15 cellular contexts compared by ENCODE assay signal in the genomic region with DNA sequence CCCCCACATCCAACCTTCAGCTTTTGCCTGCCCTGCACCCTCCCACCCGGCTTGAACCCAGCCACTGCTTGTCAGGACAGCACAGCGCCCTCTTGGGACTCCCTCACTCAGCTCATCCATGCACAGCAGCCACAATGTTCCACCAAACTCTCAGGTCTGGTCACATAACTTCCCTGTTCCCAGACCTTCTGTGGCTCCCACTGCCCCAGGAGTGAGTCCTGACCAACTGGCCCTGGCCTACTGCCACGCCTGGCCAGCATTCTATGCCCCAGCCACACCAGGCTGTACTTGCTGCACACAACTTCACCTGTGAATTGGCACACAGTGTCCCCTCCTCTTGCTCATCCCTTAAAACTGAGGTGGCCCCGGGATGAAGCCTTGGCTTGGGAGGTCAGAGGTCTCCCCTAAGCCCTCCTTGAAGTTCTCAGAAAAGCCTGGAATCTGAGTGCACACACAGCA. TPM values are rescaled to one million over a fixed set of nuclear protein-coding genes. Genes with fewer than 3 reads are reported as not detected.
DNase-seq lines count a peak whose midpoint lies in the region; ATAC-seq and TF ChIP-seq lines count a peak whose summit lies in the region.
"Had no signal": no experiment of that assay in that cellular context is flagged by ENCODE, and none has a peak within 500 bp of the region (broad histone marks: within the 10 kb centered on the region; RNA-seq: fewer than 3 reads in every experiment).

No MANE protein-coding gene starts in this region.

- no peak for TF ChIP-seq EP300 in tibial nerve (IDR thresholded peaks at IDR 0.05)

- peaks cover 13% of the 10 kb centered on the region for H3K4me1 ChIP-seq in mammary epithelial cell (ENCODE audit: insufficient read depth, low read length)
- peaks cover 0 to 4% (median 0%) of the 10 kb centered on the region in 4 donors for H3K4me1 ChIP-seq in tibial nerve

- 53% methylated on average over 3 of the region's 4 CpGs for WGBS in mammary epithelial cell (ENCODE audit: low coverage, missing lambda C conversion rate)
- 86% methylated on average over 4 of the region's 4 CpGs for WGBS in tibial nerve, 2 donors

- BruUV-seq in MCF 10A (replicated peaks; lab: Mats Ljungman, UMichigan) (no TSS peak), mammary epithelial cell (replicated peaks; lab: Mats Ljungman, UMichigan) (no TSS peak)

- POLR2A ChIA-PET in MCF 10A (lab: Yijun Ruan, JAX) (interaction anchor here (0.8 to 22.1 kb wide), 3 partner anchors 8 to 32 kb away, joined by 3 to 749 read pairs (median 12); a partner anchor contains a TSS), RWPE1 (lab: Yijun Ruan, JAX; ENCODE audit: low non-redundant PET) (no interaction called here)

- H3K9me3 ChIP-seq in mammary epithelial cell (replicated peaks; ENCODE audit: insufficient read depth, low read length) = no peaks in the 10 kb centered on the region
- H3K9me3 ChIP-seq in tibial nerve = no peaks in the 10 kb centered on the region

- H3K36me3 Mint-ChIP-seq in MCF 10A (ENCODE audit: insufficient read depth, unreplicated experiment) = peaks cover 78% of the 10 kb centered on the region
- H3K36me3 Mint-ChIP-seq: stimulated activated naive B cell treated with anti-CD40 and anti-IgM and Interleukin-4, amounts not matched to agents 10 μg/mL and 1 μg/mL and 100 μg/mL, for 72 hours had no signal

- no peak overlapping the region for H3K9ac ChIP-seq in mammary epithelial cell (ENCODE audit: insufficient read depth, low read length)

- H3K4me3 ChIP-seq in mammary epithelial cell (replicated peaks in 1 of 3; ENCODE audit: insufficient read depth in 1 of 3, low read depth in 2 of 3, low read length in 3 of 3) (no peak overlapping the region), kidney epithelial cell (ENCODE audit: low read depth, low read length) (no peak overlapping the region), tibial nerve (no peak overlapping the region)

- H3K4me2 ChIP-seq in mammary epithelial cell (ENCODE audit: insufficient read depth, low read depth, low read length) = no peak overlapping the region

- intact Hi-C loops in MCF 10A (cut with micrococcal nuclease) (no loop called here), mammary epithelial cell (cut with micrococcal nuclease) (no loop called here)

- dilution Hi-C loops in mammary epithelial cell (cut with HindIII; ENCODE audit: low sequenced_read_pairs) = no loop called here

- H3K4me3 Mint-ChIP-seq in MCF 10A (ENCODE audit: unreplicated experiment) = no peak overlapping the region
- H3K4me3 Mint-ChIP-seq: stimulated activated naive B cell treated with anti-CD40 and anti-IgM and Interleukin-4, amounts not matched to agents 10 μg/mL and 1 μg/mL and 100 μg/mL, for 72 hours had no signal

- no peak overlapping the region for H2AFZ ChIP-seq in mammary epithelial cell (ENCODE audit: low read depth, low read length)

- TF ChIP-seq CTCF in MCF 10A (IDR thresholded peaks at IDR 0.05; ENCODE audit: unreplicated experiment) = no peak
- no peak for TF ChIP-seq CTCF in mammary epithelial cell (conservative IDR thresholded peaks at IDR 0.05 in 1 of 2, IDR thresholded peaks at IDR 0.05 in 1 of 2; ENCODE audit: extremely low read depth in 1 of 2, insufficient read depth in 1 of 2, low read depth in 1 of 2, low read length in 2 of 2)
- TF ChIP-seq CTCF in RWPE1 (conservative IDR thresholded peaks at IDR 0.05; ENCODE audit: low read depth) = no peak
- peak; percentile 12 for TF ChIP-seq CTCF in kidney epithelial cell (IDR thresholded peaks at IDR 0.05; ENCODE audit: insufficient read depth, low read length, poor library complexity, severe bottlenecking)
- no peak for TF ChIP-seq CTCF in tibial nerve (IDR thresholded peaks at IDR 0.05)

- no peaks in the 10 kb centered on the region for H3K9me3 Mint-ChIP-seq in MCF 10A (ENCODE audit: unreplicated experiment)
- H3K9me3 Mint-ChIP-seq: stimulated activated naive B cell treated with anti-CD40 and anti-IgM and Interleukin-4, amounts not matched to agents 10 μg/mL and 1 μg/mL and 100 μg/mL, for 72 hours had no signal

- peaks cover 15% of the 10 kb centered on the region for H3K79me2 ChIP-seq in mammary epithelial cell (ENCODE audit: insufficient read depth, low read length)

- DNase-seq in MCF 10A (ENCODE audit: unreplicated experiment) (no peak), mammary epithelial cell (no peak), RWPE1 (ENCODE audit: low spot score) (no peak), kidney epithelial cell (ENCODE audit: low read depth) (no peak), tibial nerve (ENCODE audit: low spot score in 2 of 2) (peak; percentile 4 to 8), DMS114 treated with DMSO at 0.1 percent for 48 hours (lab: John Stamatoyannopoulos, UW; ENCODE audit: unreplicated experiment) (no peak)
- DNase-seq: activated CD4-positive, CD25-positive, alpha-beta regulatory T cell treated with anti-CD3 and anti-CD28 coated beads, Interleukin-2, amount 50 U/mL, for 72 hours; C1 segment of cervical spinal cord; mesendoderm; RPMI8226; stimulated activated naive B cell treated with anti-CD40 and anti-IgM and Interleukin-4, amounts not matched to agents 10 μg/mL and 1 μg/mL and 100 μg/mL, for 72 hours had no signal

- H3K27ac Mint-ChIP-seq in MCF 10A (ENCODE audit: low read depth, unreplicated experiment) = peak overlapping the region; percentile 49
- H3K27ac Mint-ChIP-seq: stimulated activated naive B cell treated with anti-CD40 and anti-IgM and Interleukin-4, amounts not matched to agents 10 μg/mL and 1 μg/mL and 100 μg/mL, for 72 hours had no signal

- H3K27ac ChIP-seq in mammary epithelial cell (ENCODE audit: insufficient read depth, low read depth, low read length) (no peak overlapping the region), RWPE1 (peak overlapping the region; percentile 99), tibial nerve (no peak overlapping the region)

- ATAC-seq in HG03139 (IDR thresholded peaks at IDR 0.05; ENCODE audit: unreplicated experiment) (no peak), GM18505 (IDR thresholded peaks at IDR 0.05; ENCODE audit: unreplicated experiment) (no peak)
- ATAC-seq: stimulated activated naive B cell treated with anti-CD40 and anti-IgM and Interleukin-4, amounts not matched to agents 10 μg/mL and 1 μg/mL and 100 μg/mL, for 72 hours had no signal

- in situ Hi-C loops in mammary epithelial cell (cut with MboI; ENCODE audit: low sequenced_read_pairs in 2 of 2) = loop anchor here in 1 of 2 donors (10.0 kb wide), 1 partner anchor 134 kb away; no protein-coding TSS in a partner anchor

- H3K36me3 ChIP-seq in mammary epithelial cell (ENCODE audit: insufficient read depth, low read length) = peaks cover 54% of the 10 kb centered on the region
- H3K36me3 ChIP-seq in kidney epithelial cell (ENCODE audit: control insufficient read depth, insufficient read depth, low read length) = peaks cover 14% of the 10 kb centered on the region
- H3K36me3 ChIP-seq in tibial nerve = peaks cover 0 to 100% (median 11%) of the 10 kb centered on the region in 3 donors

- no peaks in the 10 kb centered on the region for H3K27me3 ChIP-seq in mammary epithelial cell (ENCODE audit: insufficient read depth, low read length)
- H3K27me3 ChIP-seq in kidney epithelial cell (ENCODE audit: control insufficient read depth, insufficient read depth, low read length) = no peaks in the 10 kb centered on the region
- no peaks in the 10 kb centered on the region for H3K27me3 ChIP-seq in tibial nerve

- TF ChIP-seq POLR2A in tibial nerve (IDR thresholded peaks at IDR 0.05) (no peak), GM18505 (IDR thresholded peaks at IDR 0.05; ENCODE audit: borderline replicate concordance, extremely low read depth, insufficient read depth, insufficient read length) (no peak)

- no peaks in the 10 kb centered on the region for H4K20me1 ChIP-seq in mammary epithelial cell (ENCODE audit: insufficient read depth, low read length)

- no peaks in the 10 kb centered on the region for H3K27me3 Mint-ChIP-seq in MCF 10A (ENCODE audit: insufficient read depth, unreplicated experiment)
- H3K27me3 Mint-ChIP-seq: stimulated activated naive B cell treated with anti-CD40 and anti-IgM and Interleukin-4, amounts not matched to agents 10 μg/mL and 1 μg/mL and 100 μg/mL, for 72 hours had no signal

- H3K4me1 Mint-ChIP-seq in MCF 10A (ENCODE audit: insufficient read depth, unreplicated experiment) = peaks cover 16% of the 10 kb centered on the region
- H3K4me1 Mint-ChIP-seq: stimulated activated naive B cell treated with anti-CD40 and anti-IgM and Interleukin-4, amounts not matched to agents 10 μg/mL and 1 μg/mL and 100 μg/mL, for 72 hours had no signal

- CTCF ChIA-PET in MCF 10A (lab: Yijun Ruan, JAX) = interaction anchor here (22.6 kb wide), 1 partner anchor 28 kb away, joined by 647 read pairs; a partner anchor contains a TSS
- CTCF ChIA-PET in mammary epithelial cell (lab: Charles Lee; ENCODE audit: low non-redundant PET) = interaction anchor here (0.6 kb wide), 1 partner anchor 52 kb away, joined by 3 read pairs; no protein-coding TSS in a partner anchor
- CTCF ChIA-PET in RWPE1 (lab: Yijun Ruan, JAX) = no interaction called here

RNA-seq across cellular contexts. Expression of a gene that starts 21.0 kb away (rescaled TPM):
- total RNA-seq in MCF 10A (2022) = 90.0 and 101 TPM in 2 replicates
- total RNA-seq in mammary epithelial cell = 100 to 1,000 TPM; 163 to 195 TPM
- 100 TPM for polyA plus RNA-seq in mammary epithelial cell
- 205 TPM for polyA minus RNA-seq in mammary epithelial cell
- 115 and 137 TPM in 2 replicates for total RNA-seq in kidney epithelial cell
- 100 to 1,000 TPM; 216 to 379 (median 339) TPM for total RNA-seq in tibial nerve

RNA-seq across cellular contexts. Expression of a gene that starts 31.1 kb away (rescaled TPM):
- total RNA-seq in MCF 10A (2022) = 31.9 and 32.5 TPM in 2 replicates
- total RNA-seq in mammary epithelial cell = 10 to 100 TPM; 25.6 to 27.3 TPM
- 46.3 TPM for polyA plus RNA-seq in mammary epithelial cell
- polyA minus RNA-seq in mammary epithelial cell = 13.6 TPM
- total RNA-seq in kidney epithelial cell = 39.2 and 46.4 TPM in 2 replicates
- total RNA-seq in tibial nerve = 10 to 100 TPM; 23.4 to 33.3 (median 29.2) TPM

RNA-seq across cellular contexts. Expression of a gene that starts 31.2 kb away (rescaled TPM):
- total RNA-seq in MCF 10A (2022) (356 and 372 TPM in 2 replicates), mammary epithelial cell (100 to 1,000 TPM in 1 of 2 donors, 10 to 100 TPM in 1; 80.5 to 270 TPM), kidney epithelial cell (374 and 462 TPM in 2 replicates), tibial nerve (100 to 1,000 TPM; 212 to 380 (median 291) TPM)
- polyA plus RNA-seq in mammary epithelial cell = 224 TPM
- polyA minus RNA-seq in mammary epithelial cell = 32.7 TPM

RNA-seq across cellular contexts. Expression of a gene that starts 36.8 kb away (rescaled TPM):
- total RNA-seq in MCF 10A (2022) (not detected in 2 replicates), mammary epithelial cell (not detected), kidney epithelial cell (0.46 TPM in 1 of 2 replicates, not detected in the other), tibial nerve (not detected)
- polyA plus RNA-seq in mammary epithelial cell = not detected
- not detected for polyA minus RNA-seq in mammary epithelial cell
- total RNA-seq: astrocyte, fibroblast of lung had no signal

RNA-seq across cellular contexts. Expression of a gene that starts 37.7 kb away (rescaled TPM):
- total RNA-seq in MCF 10A (2022) (8.6 and 9.1 TPM in 2 replicates), mammary epithelial cell (10 to 100 TPM in 1 of 2 donors, 1 to 10 TPM in 1; 7.2 to 13.2 TPM), kidney epithelial cell (5.7 and 6.8 TPM in 2 replicates), tibial nerve (10 to 100 TPM in 2 of 4 donors, 1 to 10 TPM in 2; 7.5 to 10.5 (median 9.3) TPM)
- 11.7 TPM for polyA plus RNA-seq in mammary epithelial cell
- 10.1 TPM for polyA minus RNA-seq in mammary epithelial cell

Comparison
In these comparisons a context has a peak if more than half of its experiments do, and no peak if none do; other contexts are left out.
1. DNase-seq: peak in tibial nerve (2 of 2); none in MCF 10A (single experiment), mammary epithelial cell (single experiment), RWPE1 (single experiment), kidney epithelial cell (single experiment) and DMS114 treated with DMSO at 0.1 percent for 48 hours (single experiment).